17 cellular contexts compared by ENCODE assay signal in the genomic region with DNA sequence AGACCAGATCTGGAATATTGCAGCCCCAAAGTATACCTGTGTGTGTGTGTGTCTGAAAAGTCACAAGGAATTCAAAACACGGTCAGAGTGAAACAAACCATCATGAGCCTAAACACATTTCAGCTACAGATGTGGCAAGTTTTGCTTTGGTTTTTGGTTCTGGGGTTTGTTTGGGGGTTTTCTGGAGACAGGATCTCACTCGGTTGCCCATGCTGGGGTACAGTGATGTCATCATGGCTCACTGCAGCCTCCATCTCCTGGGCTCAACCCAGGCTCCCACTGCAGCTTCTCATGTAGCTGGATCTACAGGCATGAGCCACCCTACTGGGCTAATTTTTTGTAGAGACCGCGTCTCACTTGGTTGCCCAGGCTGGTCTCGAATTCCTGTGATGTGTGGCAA. TPM values are rescaled to one million over a fixed set of nuclear protein-coding genes. Genes with fewer than 3 reads are reported as not detected.
DNase-seq lines count a peak whose midpoint lies in the region; ATAC-seq lines count a peak whose summit lies in the region.
"Had no signal": no experiment of that assay in that cellular context is flagged by ENCODE, and none has a peak within 500 bp of the region (broad histone marks: within the 10 kb centered on the region; RNA-seq: fewer than 3 reads in every experiment).

No MANE protein-coding gene starts in this region.

- H3K27me3 ChIP-seq in CD4-positive, alpha-beta memory T cell (ENCODE audit: insufficient read depth, low read length): no peaks in the 10 kb centered on the region
- H3K27me3 ChIP-seq in effector memory CD4-positive, alpha-beta T cell (replicated peaks; ENCODE audit: control insufficient read depth, insufficient read depth, low read length, poor library complexity, severe bottlenecking): no peaks in the 10 kb centered on the region
- H3K27me3 ChIP-seq: BLaER1 had no signal

- no peak overlapping the region for H3K27ac ChIP-seq in CD4-positive, alpha-beta memory T cell (ENCODE audit: low read depth, low read length)
- H3K27ac ChIP-seq in effector memory CD4-positive, alpha-beta T cell (ENCODE audit: insufficient read depth, low read length, poor library complexity, severe bottlenecking): no peak overlapping the region
- H3K27ac ChIP-seq: BLaER1 had no signal

- no peak for DNase-seq in activated CD8-positive, alpha-beta memory T cell treated with anti-CD3 and anti-CD28 coated beads, Interleukin-2, amount 10 ng/mL, durations not matched to agents 7 days and 5 days
- no peak for DNase-seq in activated CD8-positive, alpha-beta memory T cell treated with anti-CD3 and anti-CD28 coated beads, Interleukin-2, amount 50 U/mL, for 4 hours
- peak; percentile 26 for DNase-seq in activated CD8-positive, alpha-beta T cell treated with anti-CD3 and anti-CD28 coated beads, Interleukin-2, amount 10 ng/mL, durations not matched to agents 7 days and 5 days
- DNase-seq in kidney tubule cell (ENCODE audit: low spot score): peak; percentile 16
- no peak for DNase-seq in CD4-positive, alpha-beta memory T cell
- DNase-seq in NCI-H2171 treated with DMSO at 0.1 percent for 48 hours (lab: John Stamatoyannopoulos, UW): no peak
- no peak for DNase-seq in effector memory CD4-positive, alpha-beta T cell
- DNase-seq: CD8-positive, alpha-beta memory T cell; DMS79 treated with DMSO at 0.1 percent for 48 hours; GOT3; KBM-7; NCI-H1436 treated with DMSO at 0.1 percent for 48 hours; NCI-H2081; NCI-H510A; NCI-H82 had no signal

- H3K9me3 ChIP-seq in CD4-positive, alpha-beta memory T cell (ENCODE audit: control insufficient read depth in 1 of 2, low read length in 2 of 2): no peaks in the 10 kb centered on the region
- no peaks in the 10 kb centered on the region for H3K9me3 ChIP-seq in effector memory CD4-positive, alpha-beta T cell (ENCODE audit: control insufficient read depth, low read length)
- H3K9me3 ChIP-seq: BLaER1 had no signal

- H3K27me3 Mint-ChIP-seq in activated CD8-positive, alpha-beta memory T cell treated with anti-CD3 and anti-CD28 coated beads, Interleukin-2, amount 10 ng/mL, durations not matched to agents 7 days and 5 days: peaks cover 52% of the 10 kb centered on the region
- peaks cover 38% of the 10 kb centered on the region for H3K27me3 Mint-ChIP-seq in activated CD8-positive, alpha-beta T cell treated with anti-CD3 and anti-CD28 coated beads, Interleukin-2, amount 10 ng/mL, durations not matched to agents 7 days and 5 days (ENCODE audit: low read depth)
- H3K27me3 Mint-ChIP-seq in CD4-positive, alpha-beta memory T cell: peaks cover 36 to 47% of the 10 kb centered on the region in 2 donors

- no peak overlapping the region for H3K27ac Mint-ChIP-seq in activated CD8-positive, alpha-beta memory T cell treated with anti-CD3 and anti-CD28 coated beads, Interleukin-2, amount 10 ng/mL, durations not matched to agents 7 days and 5 days
- no peak overlapping the region for H3K27ac Mint-ChIP-seq in activated CD8-positive, alpha-beta T cell treated with anti-CD3 and anti-CD28 coated beads, Interleukin-2, amount 10 ng/mL, durations not matched to agents 7 days and 5 days
- H3K27ac Mint-ChIP-seq in CD4-positive, alpha-beta memory T cell: no peak overlapping the region

- peak; percentile 33 for ATAC-seq in activated CD8-positive, alpha-beta memory T cell treated with anti-CD3 and anti-CD28 coated beads, Interleukin-2, amount 10 ng/mL, durations not matched to agents 7 days and 5 days
- ATAC-seq in GM18868 (IDR thresholded peaks at IDR 0.05; ENCODE audit: unreplicated experiment): peak; percentile 61
- peak; percentile 15 for ATAC-seq in activated CD8-positive, alpha-beta T cell treated with anti-CD3 and anti-CD28 coated beads, Interleukin-2, amount 10 ng/mL, durations not matched to agents 7 days and 5 days

- H3K4me1 Mint-ChIP-seq in activated CD8-positive, alpha-beta memory T cell treated with anti-CD3 and anti-CD28 coated beads, Interleukin-2, amount 10 ng/mL, durations not matched to agents 7 days and 5 days: peaks cover 6% of the 10 kb centered on the region
- no peaks in the 10 kb centered on the region for H3K4me1 Mint-ChIP-seq in activated CD8-positive, alpha-beta T cell treated with anti-CD3 and anti-CD28 coated beads, Interleukin-2, amount 10 ng/mL, durations not matched to agents 7 days and 5 days (ENCODE audit: low read depth)
- no peaks in the 10 kb centered on the region for H3K4me1 Mint-ChIP-seq in CD4-positive, alpha-beta memory T cell
- H3K4me1 Mint-ChIP-seq: CD8-positive, alpha-beta memory T cell had no signal

- CTCF ChIA-PET in activated CD8-positive, alpha-beta memory T cell treated with anti-CD3 and anti-CD28 coated beads, Interleukin-2, amount 10 ng/mL, durations not matched to agents 7 days and 5 days (lab: Charles Lee): interaction anchor here (1.1 to 1.2 kb wide), 2 partner anchors 77 to 391 kb away, joined by 3 read pairs; no protein-coding TSS in a partner anchor
- CTCF ChIA-PET in activated CD8-positive, alpha-beta T cell treated with anti-CD3 and anti-CD28 coated beads, Interleukin-2, amount 10 ng/mL, durations not matched to agents 7 days and 5 days (lab: Charles Lee): interaction anchor here (2.1 kb wide), 1 partner anchor 197 kb away, joined by 6 read pairs; no protein-coding TSS in a partner anchor
- CTCF ChIA-PET in CD4-positive, alpha-beta memory T cell (lab: Charles Lee; ENCODE audit: partially characterized antibody): no interaction called here

- intact Hi-C loops in CD4-positive, alpha-beta memory T cell (cut with micrococcal nuclease): no loop called here

- H3K4me3 ChIP-seq in CD4-positive, alpha-beta memory T cell (ENCODE audit: low read length in 2 of 2): no peak overlapping the region
- H3K4me3 ChIP-seq in effector memory CD4-positive, alpha-beta T cell (ENCODE audit: insufficient read depth, low read depth, low read length, poor library complexity, severe bottlenecking): no peak overlapping the region
- H3K4me3 ChIP-seq: BLaER1 had no signal

- H3K4me1 ChIP-seq in CD4-positive, alpha-beta memory T cell (ENCODE audit: insufficient read depth, low read length): no peaks in the 10 kb centered on the region
- no peaks in the 10 kb centered on the region for H3K4me1 ChIP-seq in effector memory CD4-positive, alpha-beta T cell (ENCODE audit: control insufficient read depth, insufficient read depth, low read length, poor library complexity, severe bottlenecking)
- H3K4me1 ChIP-seq: BLaER1 had no signal

- H3K36me3 Mint-ChIP-seq in activated CD8-positive, alpha-beta memory T cell treated with anti-CD3 and anti-CD28 coated beads, Interleukin-2, amount 10 ng/mL, durations not matched to agents 7 days and 5 days: no peaks in the 10 kb centered on the region
- H3K36me3 Mint-ChIP-seq in activated CD8-positive, alpha-beta T cell treated with anti-CD3 and anti-CD28 coated beads, Interleukin-2, amount 10 ng/mL, durations not matched to agents 7 days and 5 days (ENCODE audit: low read depth): no peaks in the 10 kb centered on the region
- H3K36me3 Mint-ChIP-seq in CD4-positive, alpha-beta memory T cell: no peaks in the 10 kb centered on the region

- no peaks in the 10 kb centered on the region for H3K9me3 Mint-ChIP-seq in activated CD8-positive, alpha-beta memory T cell treated with anti-CD3 and anti-CD28 coated beads, Interleukin-2, amount 10 ng/mL, durations not matched to agents 7 days and 5 days (ENCODE audit: low read depth)
- H3K9me3 Mint-ChIP-seq in activated CD8-positive, alpha-beta T cell treated with anti-CD3 and anti-CD28 coated beads, Interleukin-2, amount 10 ng/mL, durations not matched to agents 7 days and 5 days (ENCODE audit: insufficient read depth): no peaks in the 10 kb centered on the region
- peaks cover 0 to 2% (median 0%) of the 10 kb centered on the region in 8 donors for H3K9me3 Mint-ChIP-seq in CD4-positive, alpha-beta memory T cell
- H3K9me3 Mint-ChIP-seq: CD8-positive, alpha-beta memory T cell had no signal

- POLR2A ChIA-PET in activated CD8-positive, alpha-beta T cell treated with anti-CD3 and anti-CD28 coated beads, Interleukin-2, amount 10 ng/mL, durations not matched to agents 7 days and 5 days (lab: Charles Lee): no interaction called here
- POLR2A ChIA-PET in CD4-positive, alpha-beta memory T cell (lab: Charles Lee; ENCODE audit: partially characterized antibody): no interaction called here

- no peak overlapping the region for H3K4me3 Mint-ChIP-seq in activated CD8-positive, alpha-beta memory T cell treated with anti-CD3 and anti-CD28 coated beads, Interleukin-2, amount 10 ng/mL, durations not matched to agents 7 days and 5 days
- no peak overlapping the region for H3K4me3 Mint-ChIP-seq in activated CD8-positive, alpha-beta T cell treated with anti-CD3 and anti-CD28 coated beads, Interleukin-2, amount 10 ng/mL, durations not matched to agents 7 days and 5 days
- no peak overlapping the region for H3K4me3 Mint-ChIP-seq in CD4-positive, alpha-beta memory T cell
- H3K4me3 Mint-ChIP-seq: CD8-positive, alpha-beta memory T cell had no signal

- H3K36me3 ChIP-seq in CD4-positive, alpha-beta memory T cell (ENCODE audit: insufficient read depth, low read length): no peaks in the 10 kb centered on the region
- no peaks in the 10 kb centered on the region for H3K36me3 ChIP-seq in effector memory CD4-positive, alpha-beta T cell (ENCODE audit: control insufficient read depth, insufficient read depth, low read length)
- H3K36me3 ChIP-seq: BLaER1 had no signal

RNA-seq across cellular contexts. Expression of a gene that starts 41.4 kb away (rescaled TPM):
- 10 to 100 TPM; 34.6 to 39.7 TPM for total RNA-seq in activated CD8-positive, alpha-beta memory T cell treated with anti-CD3 and anti-CD28 coated beads, Interleukin-2, amount 10 ng/mL, durations not matched to agents 7 days and 5 days
- 10 to 100 TPM; 26.9 to 27.0 TPM for total RNA-seq in activated CD8-positive, alpha-beta T cell treated with anti-CD3 and anti-CD28 coated beads, Interleukin-2, amount 10 ng/mL, durations not matched to agents 7 days and 5 days
- 10 to 100 TPM; 66.1 to 68.4 TPM for total RNA-seq in CD4-positive, alpha-beta memory T cell
- 10 to 100 TPM in 1 of 2 donors, 1 to 10 TPM in 1; 3.7 to 19.6 TPM for polyA plus RNA-seq in CD4-positive, alpha-beta memory T cell

Comparison
In these comparisons a context has a peak if more than half of its experiments do, and no peak if none do; other contexts are left out.
1. DNase-seq: peak in activated CD8-positive, alpha-beta T cell treated with anti-CD3 and anti-CD28 coated beads, Interleukin-2, amount 10 ng/mL, durations not matched to agents 7 days and 5 days (single experiment) and kidney tubule cell (single experiment); none in activated CD8-positive, alpha-beta memory T cell treated with anti-CD3 and anti-CD28 coated beads, Interleukin-2, amount 10 ng/mL, durations not matched to agents 7 days and 5 days (single experiment), activated CD8-positive, alpha-beta memory T cell treated with anti-CD3 and anti-CD28 coated beads, Interleukin-2, amount 50 U/mL, for 4 hours (single experiment), CD4-positive, alpha-beta memory T cell (0 of 5), NCI-H2171 treated with DMSO at 0.1 percent for 48 hours (single experiment) and effector memory CD4-positive, alpha-beta T cell (0 of 3).
2. Peak in every context shown above with its lines, with median percentiles within 50 percentile points of each other: ATAC-seq.